ENCODE assay signal across 10 cellular contexts in the genomic region with DNA sequence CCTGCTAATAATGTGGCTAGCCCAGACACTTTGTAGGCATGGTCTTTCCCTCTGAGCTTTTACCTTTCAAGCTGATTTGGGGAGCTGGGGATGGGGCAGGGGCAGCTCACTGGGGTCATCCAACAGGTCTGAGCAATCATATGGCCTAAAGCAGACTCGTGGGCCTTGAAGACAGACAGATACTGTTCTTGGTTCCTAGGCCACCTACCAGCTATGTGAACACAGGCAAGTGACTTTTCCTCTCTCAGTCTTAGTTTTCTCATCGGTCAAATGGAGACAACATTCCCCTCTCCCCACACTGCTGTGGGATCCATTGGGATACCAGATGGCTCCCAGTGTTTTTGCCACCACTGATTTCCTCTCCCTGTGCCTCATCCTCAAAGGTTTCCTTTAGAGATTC.
"Had no signal": no experiment of that assay in that cellular context is flagged by ENCODE, and none has a peak within 500 bp of the region (broad histone marks: within the 10 kb centered on the region; RNA-seq: fewer than 3 reads in every experiment).

No MANE protein-coding gene starts in this region.

- FAIRE-seq: K562 had no signal

- H3K27ac Mint-ChIP-seq: HFFc6 had no signal

- DNase-seq: GM23248, GOT3, H7, HFFc6, IMR-90, KG1 had no signal

- H3K4me3 ChIP-seq: GM23248, HAP-1, K562 had no signal

- H3K4me3 Mint-ChIP-seq: HFFc6 had no signal

- H3K9me3 ChIP-seq: HAP-1 had no signal

- H3K27ac ChIP-seq: GM23248, HL-60 had no signal

- ATAC-seq: HCT116, K562 had no signal

- H3K4me1 ChIP-seq: HAP-1 had no signal

- H3K36me3 ChIP-seq: HAP-1 had no signal
